ENCODE assay signal across 20 cellular contexts in genomic region chr3:195918176-195918575, GRCh38.
"Had no signal": no experiment of that assay in that cellular context is flagged by ENCODE, and none has a peak within 500 bp of the region (broad histone marks: within the 10 kb centered on the region; RNA-seq: fewer than 3 reads in every experiment).

No MANE protein-coding gene starts in this region.

- ATAC-seq: left colon; mucosa of descending colon; naive thymus-derived CD8-positive, alpha-beta T cell; psoas muscle; sciatic nerve had no signal

- H3K4me3 ChIP-seq: coronary artery, hepatocyte, mucosa of descending colon, psoas muscle, skin epidermis, stomach, thoracic aorta, transverse colon had no signal

- H3K4me1 ChIP-seq: psoas muscle had no signal

- H3K27ac ChIP-seq: coronary artery, hepatocyte, parathyroid adenoma, psoas muscle, skin epidermis, stomach, thoracic aorta, transverse colon had no signal

- H3K36me3 ChIP-seq: stomach, thoracic aorta, transverse colon had no signal

- DNase-seq: effector CD4-positive, alpha-beta T cell; endodermal cell; foreskin melanocyte; left colon; mammary epithelial cell; mucosa of descending colon; naive thymus-derived CD8-positive, alpha-beta T cell; retina; stimulated activated CD4-positive, alpha-beta T cell treated with anti-CD3 and anti-CD28 coated beads, Interleukin-12 subunit alpha, Interleukin-12 subunit beta, amount 100 ng/mL, for 4 hours; stimulated activated naive CD4-positive, alpha-beta T cell; stomach; substantia nigra; transverse colon had no signal

- H3K27me3 ChIP-seq: hepatocyte, transverse colon had no signal

- H3K9me3 ChIP-seq: mucosa of descending colon, psoas muscle, stomach, thoracic aorta, transverse colon had no signal
